In the genomic region with DNA sequence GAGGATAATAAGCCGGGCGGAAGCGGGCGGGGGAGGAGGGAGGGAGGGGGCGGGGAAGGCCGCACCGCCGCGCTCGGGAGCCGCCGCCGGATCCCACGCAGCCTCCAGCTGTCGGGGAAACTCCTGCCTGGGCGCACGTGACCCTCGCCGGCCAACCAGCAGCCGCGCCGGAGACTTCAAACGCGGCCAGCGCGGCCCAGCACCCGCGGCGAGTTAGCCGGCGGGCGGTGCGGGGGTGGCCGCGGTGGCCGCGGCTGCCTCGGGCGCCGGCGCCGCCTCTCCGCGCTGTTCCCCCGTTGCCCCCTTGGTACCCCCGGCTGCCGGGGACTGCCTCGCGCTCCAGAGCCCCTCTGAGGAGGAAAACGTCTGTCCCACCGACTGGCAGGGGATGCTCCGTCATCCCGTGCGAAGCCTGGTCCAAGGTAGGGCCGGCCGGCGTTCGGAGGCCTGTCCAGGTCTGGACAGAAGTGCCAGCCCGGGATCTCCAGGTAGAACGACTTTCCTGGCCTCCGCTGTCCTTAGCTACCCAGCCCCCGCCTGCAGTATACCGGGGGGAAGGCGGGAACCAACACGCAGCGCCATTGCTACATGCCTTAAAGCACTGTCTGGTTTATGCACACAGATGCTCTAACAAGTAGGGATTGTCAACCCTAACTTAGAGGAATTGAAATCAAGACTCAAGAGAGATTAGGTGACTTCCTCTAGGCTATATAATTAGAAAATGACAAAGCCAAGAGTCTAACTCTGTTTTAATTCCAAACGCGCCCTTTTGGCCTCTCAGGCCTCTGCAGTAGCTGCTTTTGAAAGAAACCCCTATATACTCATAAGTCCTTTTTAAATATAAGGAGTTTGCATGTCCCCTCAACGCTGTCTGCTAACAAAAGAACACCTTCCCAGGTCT, we compare ENCODE assay signal across 8 cellular contexts. TPM values are rescaled to one million over a fixed set of nuclear protein-coding genes. Genes with fewer than 3 reads are reported as not detected.
DNase-seq lines count a peak whose midpoint lies in the region; ATAC-seq and TF ChIP-seq lines count a peak whose summit lies in the region.

YAF2 (minus strand) TSS at position 9 of the 901 bp plus-strand sequence. CDS start 68 bp downstream, outside the sequence.

- no peaks in the 10 kb centered on the region for H3K36me3 ChIP-seq in kidney epithelial cell (ENCODE audit: control insufficient read depth, insufficient read depth, low read length)

- ATAC-seq in GM18868 (IDR thresholded peaks at IDR 0.05; ENCODE audit: unreplicated experiment): peak; percentile 84
- ATAC-seq in HG03103 (IDR thresholded peaks at IDR 0.05; ENCODE audit: low read depth, unreplicated experiment): peak; percentile 64

- H3K4me3 ChIP-seq in AG04450 (ENCODE audit: low read depth, low read length) (peak within 1 kb of the TSS; percentile 83), kidney epithelial cell (ENCODE audit: low read depth, low read length) (peak within 1 kb of the TSS; percentile 91)

- H3K27me3 ChIP-seq in AG04450 (ENCODE audit: control insufficient read depth, insufficient read depth, low read length) (no peaks in the 10 kb centered on the region), kidney epithelial cell (ENCODE audit: control insufficient read depth, insufficient read depth, low read length) (no peaks in the 10 kb centered on the region)

- peak within 1 kb of the TSS; percentile 68 for H3K27ac ChIP-seq in AG04450 (ENCODE audit: low read depth, low read length)

- no peaks in the 10 kb centered on the region; the same call in 1 of the 2 replicates for H3K9me3 ChIP-seq in AG04450 (ENCODE audit: control insufficient read depth, insufficient read depth, low read length)

- no peak for TF ChIP-seq CTCF in AG04450 (IDR thresholded peaks at IDR 0.05; ENCODE audit: low read depth, low read length)
- TF ChIP-seq CTCF in kidney epithelial cell (IDR thresholded peaks at IDR 0.05; ENCODE audit: insufficient read depth, low read length, poor library complexity, severe bottlenecking): no peak

- POLR2A ChIA-PET in AG04450 (lab: Yijun Ruan, JAX): interaction anchor here (0.6 kb wide), 1 partner anchor 1700 kb away, joined by 5 read pairs; no protein-coding TSS in a partner anchor

- CTCF ChIA-PET in AG04450 (lab: Charles Lee): no interaction called here

- DNase-seq in AG04450 (ENCODE audit: low read depth, low spot score) (peak; percentile 68), NCI-H2227 treated with DMSO at 0.1 percent for 48 hours (lab: John Stamatoyannopoulos, UW) (peak; percentile 46), cerebellum (ENCODE audit: low spot score) (peak; percentile 91), kidney epithelial cell (ENCODE audit: low read depth) (peak; percentile 44)
- DNase-seq in activated CD4-positive, alpha-beta T cell treated with anti-CD3 and anti-CD28 coated beads for 1 hour: peak; percentile 78
- peak; percentile 92 for DNase-seq in stimulated activated CD4-positive, alpha-beta T cell treated with anti-CD3 and anti-CD28 coated beads, Interleukin-15, amount 100 ng/mL, for 24 hours

RNA-seq across cellular contexts. Expression of gene YAF2, which starts in this region (rescaled TPM):
- polyA plus RNA-seq in AG04450 (2011; rRNA removed): 12.1 and 16.5 TPM in 2 replicates
- polyA minus RNA-seq in AG04450 (2011; rRNA and poly(A)+ RNA removed): 5.9 and 12.2 TPM in 2 replicates
- 58.5 TPM for total RNA-seq in cerebellum
- 15.7 and 26.9 TPM in 2 replicates for total RNA-seq in kidney epithelial cell

Comparison
In these comparisons a context has a peak if more than half of its experiments do, and no peak if none do; other contexts are left out.
1. Peak in every context shown above with its lines: DNase-seq, ATAC-seq, H3K4me3 ChIP-seq and H3K27ac ChIP-seq.